1 cellular context compared by ENCODE assay signal in genomic region chr13:40333238-40333637, GRCh38.
TF ChIP-seq lines count a peak whose summit lies in the region.

No MANE protein-coding gene starts in this region.

TF ChIP-seq in HepG2, 621 proteins besides CTCF, POLR2A, EP300 and RAD21 (continued from another document):
- TF ChIP-seq ZNF687 (CRISPR knock-in tag; IDR thresholded peaks at IDR 0.05) (peak; percentile 27), DRAP1 (CRISPR knock-in tag; IDR thresholded peaks at IDR 0.05) (no peak), TAF15 (IDR thresholded peaks at IDR 0.05; ENCODE audit: low read depth, low read length, poor library complexity, severe bottlenecking) (no peak), CBX5 (CRISPR knock-in tag; IDR thresholded peaks at IDR 0.05; ENCODE audit: borderline replicate concordance) (0 out of 2 replicates have a peak, but pooled peaks have one; percentile 24), FOSL2 (CRISPR knock-in tag; IDR thresholded peaks at IDR 0.05) (0 out of 2 replicates have a peak, but pooled peaks have one; percentile 8)
TF ChIP-seq in HepG2: peak in this region for 4.
